13 cellular contexts compared by ENCODE assay signal in genomic region chr18:13276530-13277520, GRCh38. TPM values are rescaled to one million over a fixed set of nuclear protein-coding genes. Genes with fewer than 3 reads are reported as not detected.
DNase-seq lines count a peak whose midpoint lies in the region; ATAC-seq and TF ChIP-seq lines count a peak whose summit lies in the region.
"Had no signal": no experiment of that assay in that cellular context is flagged by ENCODE, and none has a peak within 500 bp of the region (broad histone marks: within the 10 kb centered on the region; RNA-seq: fewer than 3 reads in every experiment).

No MANE protein-coding gene starts in this region.

- peak overlapping the region; percentile 78 for H3K27ac Mint-ChIP-seq in activated CD4-positive, alpha-beta memory T cell treated with anti-CD3 and anti-CD28 coated beads for 36 hours

- peak; percentile 40 for DNase-seq in activated CD4-positive, alpha-beta T cell treated with anti-CD3 and anti-CD28 coated beads, Interleukin-2, amount 50 U/mL, for 1 hour
- DNase-seq in activated CD4-positive, alpha-beta T cell treated with anti-CD3 and anti-CD28 coated beads for 4 hours = no peak
- DNase-seq in activated CD4-positive, alpha-beta memory T cell treated with anti-CD3 and anti-CD28 coated beads for 36 hours = peak; percentile 56
- DNase-seq in choroid plexus epithelial cell (ENCODE audit: low read depth) = peak; percentile 5
- DNase-seq in smooth muscle cell (lab: John Stamatoyannopoulos, UW; ENCODE audit: unreplicated experiment) = no peak
- no peak for DNase-seq in NCI-H128 (lab: John Stamatoyannopoulos, UW; ENCODE audit: unreplicated experiment)
- no peak for DNase-seq in activated CD4-positive, CD25-positive, alpha-beta regulatory T cell treated with anti-CD3 and anti-CD28 coated beads, Interleukin-2, amount 50 U/mL, for 72 hours
- DNase-seq: effector CD4-positive, alpha-beta T cell; glutamatergic neuron; NCI-H1436; SJCRH30; small intestine had no signal

- H3K79me2 ChIP-seq in smooth muscle cell (ENCODE audit: low read depth) = peaks cover 66% of the 10 kb centered on the region

- peak overlapping the region; percentile 3 for H3K4me2 ChIP-seq in smooth muscle cell

- intact Hi-C loops in activated CD4-positive, alpha-beta memory T cell treated with anti-CD3 and anti-CD28 coated beads for 36 hours (cut with micrococcal nuclease) = no loop called here

- POLR2A ChIA-PET in activated CD4-positive, alpha-beta memory T cell treated with anti-CD3 and anti-CD28 coated beads for 36 hours (lab: Charles Lee) = interaction anchor here (1.2 to 6.1 kb wide), 2 partner anchors 11 to 99 kb away, joined by 5 to 42 read pairs; no protein-coding TSS in a partner anchor

- H3K9me3 Mint-ChIP-seq in activated CD4-positive, alpha-beta memory T cell treated with anti-CD3 and anti-CD28 coated beads for 36 hours = no peaks in the 10 kb centered on the region

- no peak overlapping the region for H3K4me3 ChIP-seq in choroid plexus epithelial cell (ENCODE audit: low read depth, low read length)
- H3K4me3 ChIP-seq in smooth muscle cell = no peak overlapping the region
- H3K4me3 ChIP-seq: SJCRH30 had no signal

- H4K20me1 ChIP-seq in smooth muscle cell (ENCODE audit: low read depth) = peaks cover 47% of the 10 kb centered on the region

- peaks cover 2% of the 10 kb centered on the region for H3K36me3 Mint-ChIP-seq in activated CD4-positive, alpha-beta memory T cell treated with anti-CD3 and anti-CD28 coated beads for 36 hours

- H3F3A ChIP-seq in smooth muscle cell (ENCODE audit: low read depth) = peaks cover 25% of the 10 kb centered on the region

- no peak for TF ChIP-seq CTCF in choroid plexus epithelial cell (conservative IDR thresholded peaks at IDR 0.05; ENCODE audit: low read depth, low read length)
- no peak for TF ChIP-seq CTCF in smooth muscle cell (IDR thresholded peaks at IDR 0.05; ENCODE audit: borderline replicate concordance, insufficient read depth, poor library complexity, severe bottlenecking)

- peak overlapping the region; percentile 40 for H3K27ac ChIP-seq in smooth muscle cell (ENCODE audit: low read depth)
- H3K27ac ChIP-seq: SJCRH30 had no signal

- H3K36me3 ChIP-seq in smooth muscle cell (ENCODE audit: low read depth) = no peaks in the 10 kb centered on the region
- H3K36me3 ChIP-seq: SJCRH30 had no signal

- H3K9ac ChIP-seq in smooth muscle cell (ENCODE audit: low read depth) = no peak overlapping the region

- H3K4me1 ChIP-seq in smooth muscle cell (ENCODE audit: low read depth) = peaks cover 24% of the 10 kb centered on the region
- H3K4me1 ChIP-seq: SJCRH30 had no signal

- WGBS in smooth muscle cell (ENCODE audit: low lambda C conversion rate) = 78% methylated on average over 23 of the region's 23 CpGs

- no peaks in the 10 kb centered on the region for H3K9me3 ChIP-seq in smooth muscle cell (replicated peaks; ENCODE audit: low read depth)
- H3K9me3 ChIP-seq: SJCRH30 had no signal

- CTCF ChIA-PET in activated CD4-positive, alpha-beta memory T cell treated with anti-CD3 and anti-CD28 coated beads for 36 hours (lab: Charles Lee) = interaction anchor here (2.2 kb wide), 1 partner anchor 61 kb away, joined by 7 read pairs; no protein-coding TSS in a partner anchor

- ATAC-seq in GM18519 (IDR thresholded peaks at IDR 0.05; ENCODE audit: low FRiP score, unreplicated experiment) = no peak

- H3K27me3 Mint-ChIP-seq in activated CD4-positive, alpha-beta memory T cell treated with anti-CD3 and anti-CD28 coated beads for 36 hours = no peaks in the 10 kb centered on the region

- H3K4me1 Mint-ChIP-seq in activated CD4-positive, alpha-beta memory T cell treated with anti-CD3 and anti-CD28 coated beads for 36 hours (ENCODE audit: low read depth) = peaks cover 71% of the 10 kb centered on the region

- H3K4me3 Mint-ChIP-seq in activated CD4-positive, alpha-beta memory T cell treated with anti-CD3 and anti-CD28 coated beads for 36 hours = peak overlapping the region; percentile 41

- no peaks in the 10 kb centered on the region for H3K27me3 ChIP-seq in smooth muscle cell (ENCODE audit: low read depth)
- H3K27me3 ChIP-seq: SJCRH30 had no signal

- no peak overlapping the region for H2AFZ ChIP-seq in smooth muscle cell (ENCODE audit: low read depth)

RNA-seq across cellular contexts. Expression of gene LDLRAD4, which starts 58.3 kb away (rescaled TPM):
- 10 to 100 TPM; 28.4 to 30.1 TPM for total RNA-seq in activated CD4-positive, alpha-beta memory T cell treated with anti-CD3 and anti-CD28 coated beads for 36 hours
- total RNA-seq in smooth muscle cell = 36.2 and 41.1 TPM in 2 replicates
- polyA plus RNA-seq in smooth muscle cell = 40.9 and 48.3 TPM in 2 replicates

Comparison
In these comparisons a context has a peak if more than half of its experiments do, and no peak if none do; other contexts are left out.
1. DNase-seq: peak in activated CD4-positive, alpha-beta T cell treated with anti-CD3 and anti-CD28 coated beads, Interleukin-2, amount 50 U/mL, for 1 hour (single experiment), activated CD4-positive, alpha-beta memory T cell treated with anti-CD3 and anti-CD28 coated beads for 36 hours (single experiment) and choroid plexus epithelial cell (single experiment); none in activated CD4-positive, alpha-beta T cell treated with anti-CD3 and anti-CD28 coated beads for 4 hours (0 of 2), smooth muscle cell (single experiment), NCI-H128 (single experiment) and activated CD4-positive, CD25-positive, alpha-beta regulatory T cell treated with anti-CD3 and anti-CD28 coated beads, Interleukin-2, amount 50 U/mL, for 72 hours (single experiment).